Comparison of ENCODE assay signal across 23 cellular contexts in genomic region chr22:37732699-37733607, GRCh38.
"Had no signal": no experiment of that assay in that cellular context is flagged by ENCODE, and none has a peak within 500 bp of the region (broad histone marks: within the 10 kb centered on the region; RNA-seq: fewer than 3 reads in every experiment).

No MANE protein-coding gene starts in this region.

- H3K9me3 ChIP-seq: gastrocnemius medialis, prostate gland, right atrium auricular region, suprapubic skin, upper lobe of left lung had no signal

- H3K36me3 ChIP-seq: brain microvascular endothelial cell, gastrocnemius medialis, prostate gland, right atrium auricular region, suprapubic skin, upper lobe of left lung had no signal

- H3K27ac ChIP-seq: brain microvascular endothelial cell, gastrocnemius medialis, prostate gland, right atrium auricular region, suprapubic skin had no signal

- H3K9me3 Mint-ChIP-seq: activated CD4-positive, alpha-beta memory T cell treated with anti-CD3 and anti-CD28 coated beads, Interleukin-2, amount 10 ng/mL, durations not matched to agents 7 days and 5 days; central memory CD8-positive, alpha-beta T cell; immature natural killer cell; memory B cell; naive thymus-derived CD8-positive, alpha-beta T cell had no signal

- H3K4me3 ChIP-seq: gastrocnemius medialis, prostate gland, right atrium auricular region, suprapubic skin, upper lobe of left lung had no signal

- H3K36me3 Mint-ChIP-seq: activated CD8-positive, alpha-beta memory T cell treated with anti-CD3 and anti-CD28 coated beads, Interleukin-2, amount 10 ng/mL, durations not matched to agents 7 days and 5 days; memory B cell; naive thymus-derived CD8-positive, alpha-beta T cell had no signal

- H3K27me3 Mint-ChIP-seq: activated CD4-positive, alpha-beta memory T cell treated with anti-CD3 and anti-CD28 coated beads, Interleukin-2, amount 10 ng/mL, durations not matched to agents 7 days and 5 days; activated CD8-positive, alpha-beta memory T cell treated with anti-CD3 and anti-CD28 coated beads, Interleukin-2, amount 10 ng/mL, durations not matched to agents 7 days and 5 days had no signal

- H3K27ac Mint-ChIP-seq: activated CD4-positive, alpha-beta memory T cell treated with anti-CD3 and anti-CD28 coated beads, Interleukin-2, amount 10 ng/mL, durations not matched to agents 7 days and 5 days; activated CD8-positive, alpha-beta memory T cell treated with anti-CD3 and anti-CD28 coated beads, Interleukin-2, amount 10 ng/mL, durations not matched to agents 7 days and 5 days had no signal

- H3K4me1 ChIP-seq: prostate gland had no signal

- H3K27me3 ChIP-seq: brain microvascular endothelial cell, gastrocnemius medialis, right atrium auricular region, suprapubic skin, upper lobe of left lung had no signal

- DNase-seq: activated CD4-positive, alpha-beta memory T cell treated with anti-CD3 and anti-CD28 coated beads, Interleukin-2, amount 10 ng/mL, durations not matched to agents 7 days and 5 days; activated CD4-positive, alpha-beta T cell treated with anti-CD3 and anti-CD28 coated beads for 48 hours; activated CD4-positive, CD25-positive, alpha-beta regulatory T cell; activated CD8-positive, alpha-beta memory T cell treated with anti-CD3 and anti-CD28 coated beads, Interleukin-2, amount 10 ng/mL, durations not matched to agents 7 days and 5 days; activated naive CD4-positive, alpha-beta T cell treated with Interleukin-2 at 50 U/mL for 16 hours; aorta; brain microvascular endothelial cell; cortex of kidney; effector CD4-positive, alpha-beta T cell; gastrocnemius medialis; head of caudate nucleus; immature natural killer cell; naive thymus-derived CD8-positive, alpha-beta T cell; stimulated activated CD4-positive, alpha-beta T cell treated with anti-CD3 and anti-CD28 coated beads, Interleukin-2, amount 100 ng/mL, for 24 hours; stimulated activated naive CD8-positive, alpha-beta T cell treated with anti-CD3 and anti-CD28 coated beads, Interleukin-15, Interleukin-2, amounts not matched to agents 100 U/mL and 50 U/mL, for 24 hours; T1000 had no signal

- H3K4me1 Mint-ChIP-seq: activated CD8-positive, alpha-beta memory T cell treated with anti-CD3 and anti-CD28 coated beads, Interleukin-2, amount 10 ng/mL, durations not matched to agents 7 days and 5 days; central memory CD8-positive, alpha-beta T cell; immature natural killer cell had no signal

- ATAC-seq: activated CD8-positive, alpha-beta memory T cell treated with anti-CD3 and anti-CD28 coated beads, Interleukin-2, amount 10 ng/mL, durations not matched to agents 7 days and 5 days; esophagus mucosa; gastrocnemius medialis; naive thymus-derived CD8-positive, alpha-beta T cell; stimulated activated naive CD8-positive, alpha-beta T cell treated with anti-CD3 and anti-CD28 coated beads, Interleukin-15, Interleukin-2, amounts not matched to agents 100 U/mL and 50 U/mL, for 24 hours had no signal

- H3K4me3 Mint-ChIP-seq: activated CD4-positive, alpha-beta memory T cell treated with anti-CD3 and anti-CD28 coated beads, Interleukin-2, amount 10 ng/mL, durations not matched to agents 7 days and 5 days; activated CD8-positive, alpha-beta memory T cell treated with anti-CD3 and anti-CD28 coated beads, Interleukin-2, amount 10 ng/mL, durations not matched to agents 7 days and 5 days; central memory CD8-positive, alpha-beta T cell; immature natural killer cell; memory B cell; naive thymus-derived CD8-positive, alpha-beta T cell had no signal
